ENCODE assay signal across 1 cellular context in the genomic region with DNA sequence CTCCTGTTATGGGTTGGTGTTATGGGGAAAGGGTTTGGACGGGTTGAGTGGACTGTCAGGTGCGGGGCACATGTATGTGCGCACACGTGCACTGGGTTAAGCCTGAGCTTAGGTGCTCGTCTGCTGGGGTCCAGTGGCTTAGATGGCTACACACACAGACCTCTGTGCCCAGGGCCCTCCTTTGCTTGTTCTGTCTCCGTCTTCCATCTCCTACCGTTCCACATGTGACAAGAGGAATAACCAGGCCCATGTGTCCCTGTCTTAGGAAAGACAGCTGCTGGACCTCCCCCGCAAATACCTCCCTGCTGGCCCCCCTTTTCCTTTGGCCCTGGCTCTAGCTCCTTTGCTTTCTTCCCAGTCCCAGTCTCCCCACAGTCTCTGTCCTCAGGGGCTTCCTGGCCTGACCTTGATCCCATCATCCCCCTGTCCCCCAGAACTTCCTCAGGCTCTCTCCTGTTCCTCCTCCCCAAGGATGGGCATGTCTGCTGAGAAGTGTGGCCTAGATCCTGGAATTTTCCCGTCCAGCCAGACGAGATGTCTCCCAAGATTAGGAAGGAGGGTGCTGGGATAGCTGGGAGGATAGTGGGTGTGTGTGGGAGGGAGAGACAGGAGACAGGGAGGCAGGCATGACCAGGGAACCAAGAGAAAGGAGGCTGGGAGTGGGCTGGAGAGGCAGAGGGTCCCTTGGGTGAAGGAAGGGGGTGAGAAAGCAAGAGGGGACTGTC.
TF ChIP-seq lines count a peak whose summit lies in the region.

No MANE protein-coding gene starts in this region.

TF ChIP-seq in WTC11, 78 proteins besides CTCF, POLR2A, EP300 and RAD21 (continued from another document):
- TF ChIP-seq, protein P1, sequence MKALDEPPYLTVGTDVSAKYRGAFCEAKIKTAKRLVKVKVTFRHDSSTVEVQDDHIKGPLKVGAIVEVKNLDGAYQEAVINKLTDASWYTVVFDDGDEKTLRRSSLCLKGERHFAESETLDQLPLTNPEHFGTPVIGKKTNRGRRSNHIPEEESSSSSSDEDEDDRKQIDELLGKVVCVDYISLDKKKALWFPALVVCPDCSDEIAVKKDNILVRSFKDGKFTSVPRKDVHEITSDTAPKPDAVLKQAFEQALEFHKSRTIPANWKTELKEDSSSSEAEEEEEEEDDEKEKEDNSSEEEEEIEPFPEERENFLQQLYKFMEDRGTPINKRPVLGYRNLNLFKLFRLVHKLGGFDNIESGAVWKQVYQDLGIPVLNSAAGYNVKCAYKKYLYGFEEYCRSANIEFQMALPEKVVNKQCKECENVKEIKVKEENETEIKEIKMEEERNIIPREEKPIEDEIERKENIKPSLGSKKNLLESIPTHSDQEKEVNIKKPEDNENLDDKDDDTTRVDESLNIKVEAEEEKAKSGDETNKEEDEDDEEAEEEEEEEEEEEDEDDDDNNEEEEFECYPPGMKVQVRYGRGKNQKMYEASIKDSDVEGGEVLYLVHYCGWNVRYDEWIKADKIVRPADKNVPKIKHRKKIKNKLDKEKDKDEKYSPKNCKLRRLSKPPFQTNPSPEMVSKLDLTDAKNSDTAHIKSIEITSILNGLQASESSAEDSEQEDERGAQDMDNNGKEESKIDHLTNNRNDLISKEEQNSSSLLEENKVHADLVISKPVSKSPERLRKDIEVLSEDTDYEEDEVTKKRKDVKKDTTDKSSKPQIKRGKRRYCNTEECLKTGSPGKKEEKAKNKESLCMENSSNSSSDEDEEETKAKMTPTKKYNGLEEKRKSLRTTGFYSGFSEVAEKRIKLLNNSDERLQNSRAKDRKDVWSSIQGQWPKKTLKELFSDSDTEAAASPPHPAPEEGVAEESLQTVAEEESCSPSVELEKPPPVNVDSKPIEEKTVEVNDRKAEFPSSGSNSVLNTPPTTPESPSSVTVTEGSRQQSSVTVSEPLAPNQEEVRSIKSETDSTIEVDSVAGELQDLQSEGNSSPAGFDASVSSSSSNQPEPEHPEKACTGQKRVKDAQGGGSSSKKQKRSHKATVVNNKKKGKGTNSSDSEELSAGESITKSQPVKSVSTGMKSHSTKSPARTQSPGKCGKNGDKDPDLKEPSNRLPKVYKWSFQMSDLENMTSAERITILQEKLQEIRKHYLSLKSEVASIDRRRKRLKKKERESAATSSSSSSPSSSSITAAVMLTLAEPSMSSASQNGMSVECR (CRISPR knock-in tag; IDR thresholded peaks at IDR 0.05; ENCODE audit: borderline replicate concordance): no peak
- TF ChIP-seq, protein P2, sequence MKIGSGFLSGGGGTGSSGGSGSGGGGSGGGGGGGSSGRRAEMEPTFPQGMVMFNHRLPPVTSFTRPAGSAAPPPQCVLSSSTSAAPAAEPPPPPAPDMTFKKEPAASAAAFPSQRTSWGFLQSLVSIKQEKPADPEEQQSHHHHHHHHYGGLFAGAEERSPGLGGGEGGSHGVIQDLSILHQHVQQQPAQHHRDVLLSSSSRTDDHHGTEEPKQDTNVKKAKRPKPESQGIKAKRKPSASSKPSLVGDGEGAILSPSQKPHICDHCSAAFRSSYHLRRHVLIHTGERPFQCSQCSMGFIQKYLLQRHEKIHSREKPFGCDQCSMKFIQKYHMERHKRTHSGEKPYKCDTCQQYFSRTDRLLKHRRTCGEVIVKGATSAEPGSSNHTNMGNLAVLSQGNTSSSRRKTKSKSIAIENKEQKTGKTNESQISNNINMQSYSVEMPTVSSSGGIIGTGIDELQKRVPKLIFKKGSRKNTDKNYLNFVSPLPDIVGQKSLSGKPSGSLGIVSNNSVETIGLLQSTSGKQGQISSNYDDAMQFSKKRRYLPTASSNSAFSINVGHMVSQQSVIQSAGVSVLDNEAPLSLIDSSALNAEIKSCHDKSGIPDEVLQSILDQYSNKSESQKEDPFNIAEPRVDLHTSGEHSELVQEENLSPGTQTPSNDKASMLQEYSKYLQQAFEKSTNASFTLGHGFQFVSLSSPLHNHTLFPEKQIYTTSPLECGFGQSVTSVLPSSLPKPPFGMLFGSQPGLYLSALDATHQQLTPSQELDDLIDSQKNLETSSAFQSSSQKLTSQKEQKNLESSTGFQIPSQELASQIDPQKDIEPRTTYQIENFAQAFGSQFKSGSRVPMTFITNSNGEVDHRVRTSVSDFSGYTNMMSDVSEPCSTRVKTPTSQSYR (CRISPR knock-in tag; IDR thresholded peaks at IDR 0.05): no peak
- TF ChIP-seq ZNF423 (CRISPR knock-in tag; IDR thresholded peaks at IDR 0.05): no peak
TF ChIP-seq in WTC11: peak in this region for 0.
